9 cellular contexts compared by ENCODE assay signal in genomic region chr11:64858467-64859401, GRCh38. TPM values are rescaled to one million over a fixed set of nuclear protein-coding genes. Genes with fewer than 3 reads are reported as not detected.
A peak's percentile ranks its signal among the peaks of the same experiment; 100 is the strongest.
DNase-seq lines count a peak whose midpoint lies in the region; ATAC-seq and TF ChIP-seq lines count a peak whose summit lies in the region.
"Had no signal": no experiment of that assay in that cellular context is flagged by ENCODE, and none has a peak within 500 bp of the region (broad histone marks: within the 10 kb centered on the region; RNA-seq: fewer than 3 reads in every experiment).

No MANE protein-coding gene starts in this region.

- ATAC-seq in GM18499 (IDR thresholded peaks at IDR 0.05; ENCODE audit: insufficient read depth, unreplicated experiment): peak; percentile 10
- ATAC-seq in activated naive CD4-positive, alpha-beta T cell treated with anti-CD3 and anti-CD28 coated beads, Interleukin-2, amount 50 U/mL, for 72 hours: peak; percentile 45 to 75

- H3K36me3 Mint-ChIP-seq in activated naive CD4-positive, alpha-beta T cell treated with anti-CD3 and anti-CD28 coated beads, Interleukin-2, amount 50 U/mL, for 72 hours: peaks cover 38% of the 10 kb centered on the region in 2 donors

- WGBS in mammary epithelial cell (ENCODE audit: low coverage, missing lambda C conversion rate): 96% methylated on average over 20 of the region's 20 CpGs

- peaks cover 47% of the 10 kb centered on the region; the same call in 1 of the 2 replicates for H3K79me2 ChIP-seq in Loucy (ENCODE audit: insufficient read depth, low read length)
- H3K79me2 ChIP-seq in mammary epithelial cell (ENCODE audit: insufficient read depth, low read length): peaks cover 78% of the 10 kb centered on the region

- H3K4me2 ChIP-seq in Loucy (ENCODE audit: low read depth, low read length, poor library complexity, severe bottlenecking) (peak overlapping the region; percentile 79), mammary epithelial cell (ENCODE audit: insufficient read depth, low read depth, low read length) (no peak overlapping the region)

- H3F3A ChIP-seq in Loucy (ENCODE audit: low read depth): peaks cover 13% of the 10 kb centered on the region

- H4K20me1 ChIP-seq in Loucy (ENCODE audit: insufficient read depth, low read length, poor library complexity, severe bottlenecking) (no peaks in the 10 kb centered on the region), mammary epithelial cell (ENCODE audit: insufficient read depth, low read length) (no peaks in the 10 kb centered on the region)

- in situ Hi-C loops in mammary epithelial cell (cut with MboI; ENCODE audit: low sequenced_read_pairs in 2 of 2): no loop called here
- in situ Hi-C loops in GM13977 (cut with MboI; ENCODE audit: low pct_unique_long_range_greater_than_20kb, low sequenced_read_pairs, unreplicated experiment): no loop called here

- BruUV-seq in mammary epithelial cell (replicated peaks; lab: Mats Ljungman, UMichigan): no TSS peak

- intact Hi-C loops in mammary epithelial cell (cut with micrococcal nuclease): no loop called here

- H3K27ac ChIP-seq in neutrophil (peak overlapping the region; percentile 99), mammary epithelial cell (ENCODE audit: insufficient read depth, low read depth, low read length) (no peak overlapping the region)

- no peak overlapping the region for H2AFZ ChIP-seq in Loucy (ENCODE audit: low read length)
- H2AFZ ChIP-seq in mammary epithelial cell (ENCODE audit: low read depth, low read length): no peak overlapping the region

- no peaks in the 10 kb centered on the region for H3K9me2 ChIP-seq in Loucy (replicated peaks; ENCODE audit: low read depth, low read length)

- TF ChIP-seq CTCF in Loucy (conservative IDR thresholded peaks at IDR 0.05; ENCODE audit: low read length): no peak
- no peak for TF ChIP-seq CTCF in neutrophil (IDR thresholded peaks at IDR 0.05)
- TF ChIP-seq CTCF in mammary epithelial cell (conservative IDR thresholded peaks at IDR 0.05 in 1 of 2, IDR thresholded peaks at IDR 0.05 in 1 of 2; ENCODE audit: extremely low read depth in 1 of 2, insufficient read depth in 1 of 2, low read depth in 1 of 2, low read length in 2 of 2): no peak
- no peak for TF ChIP-seq CTCF in GM13977 (IDR thresholded peaks at IDR 0.05; ENCODE audit: extremely low read depth, insufficient read depth, missing control alignments)

- dilution Hi-C loops in mammary epithelial cell (cut with HindIII; ENCODE audit: low sequenced_read_pairs): no loop called here

- H3K27me3 ChIP-seq in Loucy (ENCODE audit: insufficient read depth, low read length, poor library complexity, severe bottlenecking) (no peaks in the 10 kb centered on the region), neutrophil (no peaks in the 10 kb centered on the region), mammary epithelial cell (ENCODE audit: insufficient read depth, low read length) (no peaks in the 10 kb centered on the region)

- H3K36me3 ChIP-seq in Loucy (ENCODE audit: insufficient read depth, low read length) (peaks cover 36% of the 10 kb centered on the region; the same call in 1 of the 2 replicates), neutrophil (peaks cover 62% of the 10 kb centered on the region), mammary epithelial cell (ENCODE audit: insufficient read depth, low read length) (peaks cover 22% of the 10 kb centered on the region)

- H3K9ac ChIP-seq in Loucy (ENCODE audit: low read depth, low read length, poor library complexity, severe bottlenecking) (peak overlapping the region; percentile 77), mammary epithelial cell (ENCODE audit: insufficient read depth, low read length) (no peak overlapping the region)

- H3K4me1 ChIP-seq in Loucy (ENCODE audit: insufficient read depth, low read length, poor library complexity, severe bottlenecking) (peaks cover 52% of the 10 kb centered on the region), neutrophil (ENCODE audit: control insufficient read depth in 1 of 2, insufficient read depth in 1 of 2, low read depth in 1 of 2, low read length in 1 of 2) (peaks cover 100% of the 10 kb centered on the region in 2 experiments), mammary epithelial cell (ENCODE audit: insufficient read depth, low read length) (peaks cover 46% of the 10 kb centered on the region)

- peak overlapping the region; percentile 95 to 99 for H3K27ac Mint-ChIP-seq in activated naive CD4-positive, alpha-beta T cell treated with anti-CD3 and anti-CD28 coated beads, Interleukin-2, amount 50 U/mL, for 72 hours

- no peaks in the 10 kb centered on the region for H3K9me3 ChIP-seq in Loucy (ENCODE audit: insufficient read depth, low read depth, low read length)
- no peaks in the 10 kb centered on the region for H3K9me3 ChIP-seq in neutrophil
- H3K9me3 ChIP-seq in mammary epithelial cell (replicated peaks; ENCODE audit: insufficient read depth, low read length): no peaks in the 10 kb centered on the region

- CTCF ChIA-PET in mammary epithelial cell (lab: Charles Lee; ENCODE audit: low non-redundant PET): interaction anchor here (0.5 to 0.6 kb wide), 2 partner anchors 9 to 10 kb away, joined by 4 read pairs; no protein-coding TSS in a partner anchor

- DNase-seq in activated naive CD4-positive, alpha-beta T cell treated with anti-CD3 and anti-CD28 coated beads, Interleukin-2, amount 50 U/mL, for 72 hours (ENCODE audit: low spot score in 2 of 2): peak; percentile 55 to 91
- DNase-seq in NCI-H1092 treated with DMSO at 0.1 percent for 48 hours (lab: John Stamatoyannopoulos, UW): no peak
- DNase-seq in DMS114 treated with DMSO at 0.1 percent for 48 hours (lab: John Stamatoyannopoulos, UW; ENCODE audit: unreplicated experiment): no peak
- DNase-seq in mammary epithelial cell: no peak
- no peak for DNase-seq in GM13977 (ENCODE audit: low spot score)

- no peaks in the 10 kb centered on the region for H3K9me3 Mint-ChIP-seq in activated naive CD4-positive, alpha-beta T cell treated with anti-CD3 and anti-CD28 coated beads, Interleukin-2, amount 50 U/mL, for 72 hours
- H3K9me3 Mint-ChIP-seq: brain had no signal

- peak overlapping the region; percentile 61 for H3K4me3 ChIP-seq in Loucy (ENCODE audit: low read length, poor library complexity, severe bottlenecking)
- peak overlapping the region; percentile 59 to 62 for H3K4me3 ChIP-seq in neutrophil (ENCODE audit: low read depth in 1 of 2, low read length in 1 of 2)
- no peak overlapping the region for H3K4me3 ChIP-seq in mammary epithelial cell (replicated peaks in 1 of 3; ENCODE audit: insufficient read depth in 1 of 3, low read depth in 2 of 3, low read length in 3 of 3)

RNA-seq across cellular contexts. Expression of gene CDC42BPG, which starts 14.3 kb away (rescaled TPM):
- under 1 TPM; 0.61 to 0.76 TPM for total RNA-seq in activated naive CD4-positive, alpha-beta T cell treated with anti-CD3 and anti-CD28 coated beads, Interleukin-2, amount 50 U/mL, for 72 hours
- 10 to 100 TPM; 10.5 to 18.7 TPM for total RNA-seq in mammary epithelial cell
- polyA plus RNA-seq in mammary epithelial cell: 3.7 TPM
- 8.1 TPM for polyA minus RNA-seq in mammary epithelial cell

RNA-seq across cellular contexts. Expression of gene EHD1, which starts 19.7 kb away (rescaled TPM):
- total RNA-seq in activated naive CD4-positive, alpha-beta T cell treated with anti-CD3 and anti-CD28 coated beads, Interleukin-2, amount 50 U/mL, for 72 hours: 100 to 1,000 TPM in 1 of 2 donors, 10 to 100 TPM in 1; 93.1 to 123 TPM
- total RNA-seq in mammary epithelial cell: 100 to 1,000 TPM in 1 of 2 donors, 10 to 100 TPM in 1; 71.2 to 172 TPM
- polyA plus RNA-seq in mammary epithelial cell: 219 TPM
- 255 TPM for polyA minus RNA-seq in mammary epithelial cell

RNA-seq across cellular contexts. Expression of gene MEN1, which starts 48.4 kb away (rescaled TPM):
- total RNA-seq in activated naive CD4-positive, alpha-beta T cell treated with anti-CD3 and anti-CD28 coated beads, Interleukin-2, amount 50 U/mL, for 72 hours: 10 to 100 TPM in 1 of 2 donors, 1 to 10 TPM in 1; 9.7 to 35.1 TPM
- 10 to 100 TPM; 20.7 to 35.7 TPM for total RNA-seq in mammary epithelial cell
- polyA plus RNA-seq in mammary epithelial cell: 24.7 TPM
- 23.4 TPM for polyA minus RNA-seq in mammary epithelial cell

RNA-seq across cellular contexts. Expression of gene MAP4K2, which starts 55.7 kb away (rescaled TPM):
- 10 to 100 TPM; 67.7 to 83.2 TPM for total RNA-seq in activated naive CD4-positive, alpha-beta T cell treated with anti-CD3 and anti-CD28 coated beads, Interleukin-2, amount 50 U/mL, for 72 hours
- total RNA-seq in mammary epithelial cell: 10 to 100 TPM; 15.4 to 15.5 TPM
- 7.9 TPM for polyA plus RNA-seq in mammary epithelial cell
- 41.4 TPM for polyA minus RNA-seq in mammary epithelial cell

RNA-seq across cellular contexts. Expression of gene ATG2A, which starts 58.3 kb away (rescaled TPM):
- 10 to 100 TPM; 21.2 to 26.8 TPM for total RNA-seq in activated naive CD4-positive, alpha-beta T cell treated with anti-CD3 and anti-CD28 coated beads, Interleukin-2, amount 50 U/mL, for 72 hours
- total RNA-seq in mammary epithelial cell: 10 to 100 TPM; 20.7 to 21.0 TPM
- 7.0 TPM for polyA plus RNA-seq in mammary epithelial cell
- polyA minus RNA-seq in mammary epithelial cell: 9.8 TPM

Comparison
In these comparisons a context has a peak if more than half of its experiments do, and no peak if none do; other contexts are left out.
1. H3K4me3 ChIP-seq: peak in Loucy (single experiment) and neutrophil (2 of 2); none in mammary epithelial cell (0 of 3).
2. DNase-seq: peak in activated naive CD4-positive, alpha-beta T cell treated with anti-CD3 and anti-CD28 coated beads, Interleukin-2, amount 50 U/mL, for 72 hours (2 of 2); none in NCI-H1092 treated with DMSO at 0.1 percent for 48 hours (single experiment), DMS114 treated with DMSO at 0.1 percent for 48 hours (single experiment), mammary epithelial cell (single experiment) and GM13977 (single experiment).
3. RNA of gene CDC42BPG, which starts 14.3 kb away (total RNA-seq): 10.5 to 18.7 TPM in mammary epithelial cell; 0.61 to 0.76 TPM in activated naive CD4-positive, alpha-beta T cell treated with anti-CD3 and anti-CD28 coated beads, Interleukin-2, amount 50 U/mL, for 72 hours; every median in the first group is over 4 times any median in the second.